Comparison of ENCODE assay signal across 6 cellular contexts in the genomic region with DNA sequence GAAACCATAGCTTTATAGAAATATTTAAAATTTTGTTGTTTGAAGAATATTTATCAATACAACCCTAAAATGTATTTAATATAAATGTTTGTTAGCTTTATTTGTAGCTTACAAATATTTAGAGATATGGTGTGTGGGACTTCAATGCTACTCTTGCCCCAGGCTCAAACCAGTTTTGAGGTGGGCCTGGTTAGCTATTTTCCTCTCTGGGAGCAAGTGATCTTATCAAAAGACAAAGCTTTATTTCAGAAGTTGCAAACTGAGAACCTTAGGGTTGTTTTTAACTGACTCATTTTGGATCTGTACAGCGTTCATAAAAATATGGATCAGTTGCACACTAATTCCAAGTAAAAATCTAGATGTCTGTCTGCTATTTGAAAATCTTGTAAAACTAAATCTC.
"Had no signal": no experiment of that assay in that cellular context is flagged by ENCODE, and none has a peak within 500 bp of the region (broad histone marks: within the 10 kb centered on the region; RNA-seq: fewer than 3 reads in every experiment).

No MANE protein-coding gene starts in this region.

- H3K27ac ChIP-seq: HL-60 had no signal

- DNase-seq: IMR-90, KBM-7, KG1 had no signal

- H3K4me3 ChIP-seq: K562 had no signal

- ATAC-seq: HepG2, K562 had no signal
